10 cellular contexts compared by ENCODE assay signal in genomic region chr16:3189869-3190268, GRCh38. TPM values are rescaled to one million over a fixed set of nuclear protein-coding genes. Genes with fewer than 3 reads are reported as not detected.
DNase-seq lines count a peak whose midpoint lies in the region; ATAC-seq and TF ChIP-seq lines count a peak whose summit lies in the region.
"Had no signal": no experiment of that assay in that cellular context is flagged by ENCODE, and none has a peak within 500 bp of the region (broad histone marks: within the 10 kb centered on the region; RNA-seq: fewer than 3 reads in every experiment).

No MANE protein-coding gene starts in this region.

- peaks cover 50% of the 10 kb centered on the region for H3K4me1 Mint-ChIP-seq in activated naive CD8-positive, alpha-beta T cell treated with anti-CD3 and anti-CD28 coated beads, Interleukin-2, amount 50 U/mL, for 24 hours

- H4K8ac ChIP-seq in mesenchymal stem cell (ENCODE audit: low read length) = no peak overlapping the region

- peaks cover 8% of the 10 kb centered on the region for H3K36me3 Mint-ChIP-seq in activated naive CD8-positive, alpha-beta T cell treated with anti-CD3 and anti-CD28 coated beads, Interleukin-2, amount 50 U/mL, for 24 hours (ENCODE audit: low read depth)

- H3K9me3 ChIP-seq in BE2C = no peaks in the 10 kb centered on the region
- no peaks in the 10 kb centered on the region for H3K9me3 ChIP-seq in HUES48 (ENCODE audit: control insufficient read depth, insufficient read depth, low read length)
- H3K9me3 ChIP-seq in mesenchymal stem cell (ENCODE audit: control insufficient read depth, low read length) = no peaks in the 10 kb centered on the region

- no peak overlapping the region for H3K14ac ChIP-seq in mesenchymal stem cell (ENCODE audit: low read length in 2 of 2)

- no peak overlapping the region for H2BK5ac ChIP-seq in mesenchymal stem cell (ENCODE audit: low read depth, low read length, poor library complexity, severe bottlenecking)

- H3K4me3 Mint-ChIP-seq in activated naive CD8-positive, alpha-beta T cell treated with anti-CD3 and anti-CD28 coated beads, Interleukin-2, amount 50 U/mL, for 24 hours = peak overlapping the region; percentile 79

- no peak overlapping the region for H3K9ac ChIP-seq in HUES48 (ENCODE audit: low read depth, low read length)
- no peak overlapping the region for H3K9ac ChIP-seq in mesenchymal stem cell (ENCODE audit: low read length)

- DNase-seq in BE2C (no peak), mesenchymal stem cell (peak; percentile 35), islet precursor cell (no peak), SW 1271 (lab: John Stamatoyannopoulos, UW) (no peak), NCI-H2107 treated with DMSO at 0.1 percent for 48 hours (lab: John Stamatoyannopoulos, UW; ENCODE audit: unreplicated experiment) (no peak)
- no peak for DNase-seq in activated naive CD8-positive, alpha-beta T cell treated with anti-CD3 and anti-CD28 coated beads, Interleukin-2, amount 50 U/mL, for 24 hours
- DNase-seq: NCI-H510A had no signal

- H3K18ac ChIP-seq in mesenchymal stem cell (ENCODE audit: low read depth in 1 of 2, low read length in 2 of 2) = no peak overlapping the region

- no peak for TF ChIP-seq CTCF in BE2C (IDR thresholded peaks at IDR 0.05; ENCODE audit: low read depth, low read length)

- peak overlapping the region in 1 of 2 experiments; percentile 70 for H3K23ac ChIP-seq in mesenchymal stem cell (ENCODE audit: low read length in 2 of 2)

- no peak overlapping the region for H4K91ac ChIP-seq in mesenchymal stem cell (ENCODE audit: low read length)

- H2BK15ac ChIP-seq in mesenchymal stem cell (ENCODE audit: low read depth, poor library complexity, severe bottlenecking) = no peak overlapping the region

- ATAC-seq in activated naive CD8-positive, alpha-beta T cell treated with anti-CD3 and anti-CD28 coated beads, Interleukin-2, amount 50 U/mL, for 24 hours = no peak
- ATAC-seq in esophagus mucosa = no peak

- H3K27ac ChIP-seq in HUES48 (ENCODE audit: low read depth, low read length) (no peak overlapping the region), mesenchymal stem cell (ENCODE audit: low read length, poor library complexity, severe bottlenecking) (no peak overlapping the region)

- H2AFZ ChIP-seq in mesenchymal stem cell (ENCODE audit: low read depth, low read length) = no peak overlapping the region

- no peaks in the 10 kb centered on the region for H3K9me3 Mint-ChIP-seq in activated naive CD8-positive, alpha-beta T cell treated with anti-CD3 and anti-CD28 coated beads, Interleukin-2, amount 50 U/mL, for 24 hours

- H3K4me1 ChIP-seq in BE2C = no peaks in the 10 kb centered on the region
- H3K4me1 ChIP-seq in HUES48 (ENCODE audit: control insufficient read depth, insufficient read depth, low read length) = peaks cover 7% of the 10 kb centered on the region; the same call in 1 of the 2 replicates
- peaks cover 22% of the 10 kb centered on the region for H3K4me1 ChIP-seq in mesenchymal stem cell (ENCODE audit: control insufficient read depth, insufficient read depth, low read depth, low read length)
- H3K4me1 ChIP-seq: foreskin keratinocyte had no signal

- peak overlapping the region; percentile 94 for H3K27ac Mint-ChIP-seq in activated naive CD8-positive, alpha-beta T cell treated with anti-CD3 and anti-CD28 coated beads, Interleukin-2, amount 50 U/mL, for 24 hours

- H3K27me3 ChIP-seq in BE2C (peaks cover 7% of the 10 kb centered on the region), HUES48 (ENCODE audit: control insufficient read depth, insufficient read depth, low read length) (peaks cover 32% of the 10 kb centered on the region), mesenchymal stem cell (ENCODE audit: control insufficient read depth in 1 of 2, insufficient read depth in 1 of 2, low read length in 2 of 2) (peaks cover 8 to 43% of the 10 kb centered on the region in 2 experiments)
- H3K27me3 ChIP-seq: foreskin keratinocyte had no signal

- no peak overlapping the region for H2BK120ac ChIP-seq in mesenchymal stem cell (ENCODE audit: low read depth, low read length)

- H2BK12ac ChIP-seq in mesenchymal stem cell (ENCODE audit: low read length in 2 of 2) = no peak overlapping the region

- H3K79me1 ChIP-seq in mesenchymal stem cell (replicated peaks; ENCODE audit: low read length, poor library complexity, severe bottlenecking) = no peaks in the 10 kb centered on the region

- H3K4me3 ChIP-seq in BE2C (ENCODE audit: low read depth, low read length) (peak overlapping the region; percentile 92), HUES48 (ENCODE audit: low read depth, low read length) (peak overlapping the region; percentile 97), mesenchymal stem cell (ENCODE audit: insufficient read depth in 1 of 2, low read depth in 1 of 2, low read length in 2 of 2) (peak overlapping the region in 1 of 2 experiments; percentile 78)

- peaks cover 76% of the 10 kb centered on the region for H3K27me3 Mint-ChIP-seq in activated naive CD8-positive, alpha-beta T cell treated with anti-CD3 and anti-CD28 coated beads, Interleukin-2, amount 50 U/mL, for 24 hours

- WGBS in mesenchymal stem cell = 13% methylated on average over 7 of the region's 11 CpGs

- no peaks in the 10 kb centered on the region for H3K36me3 ChIP-seq in BE2C
- no peaks in the 10 kb centered on the region for H3K36me3 ChIP-seq in HUES48 (ENCODE audit: control insufficient read depth, insufficient read depth, low read length)
- no peaks in the 10 kb centered on the region for H3K36me3 ChIP-seq in mesenchymal stem cell (ENCODE audit: control insufficient read depth in 1 of 2, insufficient read depth in 2 of 2, low read depth in 1 of 2, low read length in 2 of 2)

- H3K4ac ChIP-seq in mesenchymal stem cell (ENCODE audit: low read depth in 1 of 2, low read length in 2 of 2) = no peak overlapping the region

- no peak overlapping the region for H2AK5ac ChIP-seq in mesenchymal stem cell (ENCODE audit: low read length, severe bottlenecking)

- H3K4me2 ChIP-seq in mesenchymal stem cell (ENCODE audit: low read length, poor library complexity, severe bottlenecking) = peak overlapping the region; percentile 71

RNA-seq across cellular contexts. Expression of gene OR1F1, which starts 1.9 kb away (rescaled TPM):
- not detected for polyA plus RNA-seq in BE2C (2012; ENCODE audit: insufficient read depth, insufficient read length, low read depth)
- 0.28 TPM for polyA plus RNA-seq in mesenchymal stem cell (2013, experiment 1 of 2)
- 0.21 TPM for polyA plus RNA-seq in mesenchymal stem cell (2013, experiment 2 of 2)
- not detected for total RNA-seq in esophagus mucosa

RNA-seq across cellular contexts. Expression of gene ZNF200, which starts 45.1 kb away (rescaled TPM):
- polyA plus RNA-seq in BE2C (2012; ENCODE audit: insufficient read depth, insufficient read length, low read depth) = 7.9 TPM
- 4.7 TPM for polyA plus RNA-seq in mesenchymal stem cell (2013, experiment 1 of 2)
- polyA plus RNA-seq in mesenchymal stem cell (2013, experiment 2 of 2) = 4.2 TPM
- total RNA-seq in esophagus mucosa = 4.1 TPM

RNA-seq across cellular contexts. Expression of gene ZNF213, which starts 55.0 kb away (rescaled TPM):
- 30.1 TPM for polyA plus RNA-seq in BE2C (2012; ENCODE audit: insufficient read depth, insufficient read length, low read depth)
- 6.1 TPM for polyA plus RNA-seq in mesenchymal stem cell (2013, experiment 1 of 2)
- 5.7 TPM for polyA plus RNA-seq in mesenchymal stem cell (2013, experiment 2 of 2)
- 9.7 TPM for total RNA-seq in esophagus mucosa
